ENCODE assay signal across 8 cellular contexts in genomic region chr9:133121200-133122166, GRCh38. TPM values are rescaled to one million over a fixed set of nuclear protein-coding genes. Genes with fewer than 3 reads are reported as not detected.
DNase-seq lines count a peak whose midpoint lies in the region; ATAC-seq, FAIRE-seq and TF ChIP-seq lines count a peak whose summit lies in the region.

Gene RALGDS, minus strand, starts transcription at chr9:133121240. Its CDS starts 86 bp downstream, at chr9:133121154.

- TF ChIP-seq EP300 in A549 (IDR thresholded peaks at IDR 0.05) = no peak

- no peak for TF ChIP-seq RAD21 in A549 (conservative IDR thresholded peaks at IDR 0.05 in 1 of 2, IDR thresholded peaks at IDR 0.05 in 1 of 2)

- H3K4me3 ChIP-seq in A549 (peak within 1 kb of the TSS; percentile 94), kidney (ENCODE audit: low read length in 2 of 2) (peak within 1 kb of the TSS; percentile 65 to 74)

- FAIRE-seq in A549 (lab: Jason Lieb, UNC) = no peak
- no peak for FAIRE-seq in kidney (lab: Jason Lieb, UNC)

- intact Hi-C loops in kidney (cut with DNase I) = no loop called here

- no peaks in the 10 kb centered on the region for H3K9me3 ChIP-seq in A549
- no peaks in the 10 kb centered on the region for H3K9me3 ChIP-seq in kidney (ENCODE audit: control insufficient read depth in 1 of 2, low read length in 2 of 2)

- H3K4me1 ChIP-seq in A549 = peaks cover 20% of the 10 kb centered on the region
- H3K4me1 ChIP-seq in kidney (ENCODE audit: control insufficient read depth in 1 of 2, insufficient read depth in 1 of 2, low read depth in 1 of 2, low read length in 2 of 2) = peaks cover 11 to 41% of the 10 kb centered on the region in 2 donors

- H3K4me2 ChIP-seq in A549 = peak within 1 kb of the TSS; percentile 100

- TF ChIP-seq POLR2A in A549 (IDR thresholded peaks at IDR 0.05; ENCODE audit: low read length) = no peak

- H3K27ac ChIP-seq in A549 (peak within 1 kb of the TSS; percentile 80 to 95), kidney (ENCODE audit: low read depth in 2 of 2, low read length in 2 of 2) (peak within 1 kb of the TSS; percentile 83 to 92)

- TF ChIP-seq CTCF in A549 (IDR thresholded peaks at IDR 0.05) (no peak), kidney (IDR thresholded peaks at IDR 0.05; ENCODE audit: borderline replicate concordance, extremely low read depth, insufficient read depth) (no peak)

- DNase-seq in A549 (ENCODE audit: low read depth in 1 of 2, low spot score in 1 of 2) = peak; percentile 82 to 86
- DNase-seq in NCI-H446 (lab: John Stamatoyannopoulos, UW) = peak; percentile 64 to 82
- peak; percentile 85 for DNase-seq in activated CD4-positive, alpha-beta T cell treated with anti-CD3 and anti-CD28 coated beads for 1 hour
- DNase-seq in cerebellar cortex (ENCODE audit: low spot score) = peak; percentile 87
- DNase-seq in kidney = peak; percentile 96
- DNase-seq in stimulated activated CD4-positive, alpha-beta T cell treated with anti-CD3 and anti-CD28 coated beads, Interleukin-15, amount 100 ng/mL, for 1 hour (ENCODE audit: low read depth in 1 of 2, low spot score in 1 of 2) = peak; percentile 82 to 89

- ATAC-seq in A549 (peak; percentile 74 to 81), GM18868 (IDR thresholded peaks at IDR 0.05; ENCODE audit: unreplicated experiment) (peak; percentile 73), HG03139 (IDR thresholded peaks at IDR 0.05; ENCODE audit: unreplicated experiment) (peak; percentile 59)

- H3K9ac ChIP-seq in kidney (ENCODE audit: low read length in 2 of 2) = peak within 1 kb of the TSS; percentile 82 to 86

- CTCF ChIA-PET in A549 (lab: Yijun Ruan, JAX) = interaction anchor here (13.6 to 30.3 kb wide), 2 partner anchors 20 to 22 kb away, joined by 143 to 1284 read pairs; no protein-coding TSS in a partner anchor

- no peaks in the 10 kb centered on the region for H3K36me3 ChIP-seq in kidney (ENCODE audit: control insufficient read depth in 1 of 2, insufficient read depth in 2 of 2, low read length in 2 of 2)

- WGBS in A549 (ENCODE audit: missing lambda C conversion rate) = 52% methylated on average over 19 of the region's 56 CpGs

- POLR2A ChIA-PET in A549 (lab: Yijun Ruan, JAX) = interaction anchor here (1.0 to 1.7 kb wide), 2 partner anchors 23 to 91 kb away, joined by 3 to 6 read pairs; partner anchors contain the start of gene GTF3C5

TF ChIP-seq in A549, 52 proteins besides CTCF, POLR2A, EP300 and RAD21:
- TF ChIP-seq JUN (IDR thresholded peaks at IDR 0.05) (peak in 1 of 2 experiments; percentile 4; a peak in 1 of 5 replicates), MYC (IDR thresholded peaks at IDR 0.05; ENCODE audit: borderline replicate concordance, low read length) (peak; percentile 19; the same call in 1 of the 2 replicates), CEBPB (IDR thresholded peaks at IDR 0.05) (peak in 1 of 2 experiments; percentile 52; a peak in 1 of 4 replicates), RARB (CRISPR knock-in tag; IDR thresholded peaks at IDR 0.05) (no peak), USF2 (IDR thresholded peaks at IDR 0.05) (peak; percentile 18; the same call in 1 of the 2 replicates)

RNA-seq across cellular contexts. Expression of gene RALGDS, which starts in this region (rescaled TPM):
- 12.1 and 14.8 TPM in 2 replicates for polyA plus RNA-seq in A549 (2011; rRNA removed)
- polyA plus RNA-seq in A549 (2012; cell fraction: cytosol; rRNA removed) = 20.1 and 25.2 TPM in 2 replicates
- polyA plus RNA-seq in A549 (2012; cell fraction: nucleus; rRNA removed) = 64.4 and 72.8 TPM in 2 replicates
- 8.6 to 10.2 TPM (median 8.9 TPM) in 3 replicates for polyA plus RNA-seq in A549 (2017; fragmentation: RNase III; extraction: RNeasy Plus Mini Kit Qiagen cat#74134 plus additional on column Dnase treatment)
- 6.9 and 8.3 TPM in 2 replicates for polyA minus RNA-seq in A549 (2011; rRNA and poly(A)+ RNA removed)
- total RNA-seq in kidney = 43.3 TPM
- polyA plus RNA-seq in kidney (ENCODE audit: insufficient read depth, low read depth, low replicate concordance) = 13.0 TPM

Comparison
In these comparisons a context has a peak if more than half of its experiments do, and no peak if none do; other contexts are left out.
1. Peak in every context shown above with its lines: DNase-seq, ATAC-seq, H3K4me3 ChIP-seq and H3K27ac ChIP-seq.